In genomic region chr13:71949441-71949840, GRCh38 we compare ENCODE assay signal across 1 cellular context.
TF ChIP-seq lines count a peak whose summit lies in the region.

No MANE protein-coding gene starts in this region.

TF ChIP-seq in GM23338, 12 proteins besides CTCF, POLR2A, EP300 and RAD21 (continued from another document):
- TF ChIP-seq, protein P1, sequence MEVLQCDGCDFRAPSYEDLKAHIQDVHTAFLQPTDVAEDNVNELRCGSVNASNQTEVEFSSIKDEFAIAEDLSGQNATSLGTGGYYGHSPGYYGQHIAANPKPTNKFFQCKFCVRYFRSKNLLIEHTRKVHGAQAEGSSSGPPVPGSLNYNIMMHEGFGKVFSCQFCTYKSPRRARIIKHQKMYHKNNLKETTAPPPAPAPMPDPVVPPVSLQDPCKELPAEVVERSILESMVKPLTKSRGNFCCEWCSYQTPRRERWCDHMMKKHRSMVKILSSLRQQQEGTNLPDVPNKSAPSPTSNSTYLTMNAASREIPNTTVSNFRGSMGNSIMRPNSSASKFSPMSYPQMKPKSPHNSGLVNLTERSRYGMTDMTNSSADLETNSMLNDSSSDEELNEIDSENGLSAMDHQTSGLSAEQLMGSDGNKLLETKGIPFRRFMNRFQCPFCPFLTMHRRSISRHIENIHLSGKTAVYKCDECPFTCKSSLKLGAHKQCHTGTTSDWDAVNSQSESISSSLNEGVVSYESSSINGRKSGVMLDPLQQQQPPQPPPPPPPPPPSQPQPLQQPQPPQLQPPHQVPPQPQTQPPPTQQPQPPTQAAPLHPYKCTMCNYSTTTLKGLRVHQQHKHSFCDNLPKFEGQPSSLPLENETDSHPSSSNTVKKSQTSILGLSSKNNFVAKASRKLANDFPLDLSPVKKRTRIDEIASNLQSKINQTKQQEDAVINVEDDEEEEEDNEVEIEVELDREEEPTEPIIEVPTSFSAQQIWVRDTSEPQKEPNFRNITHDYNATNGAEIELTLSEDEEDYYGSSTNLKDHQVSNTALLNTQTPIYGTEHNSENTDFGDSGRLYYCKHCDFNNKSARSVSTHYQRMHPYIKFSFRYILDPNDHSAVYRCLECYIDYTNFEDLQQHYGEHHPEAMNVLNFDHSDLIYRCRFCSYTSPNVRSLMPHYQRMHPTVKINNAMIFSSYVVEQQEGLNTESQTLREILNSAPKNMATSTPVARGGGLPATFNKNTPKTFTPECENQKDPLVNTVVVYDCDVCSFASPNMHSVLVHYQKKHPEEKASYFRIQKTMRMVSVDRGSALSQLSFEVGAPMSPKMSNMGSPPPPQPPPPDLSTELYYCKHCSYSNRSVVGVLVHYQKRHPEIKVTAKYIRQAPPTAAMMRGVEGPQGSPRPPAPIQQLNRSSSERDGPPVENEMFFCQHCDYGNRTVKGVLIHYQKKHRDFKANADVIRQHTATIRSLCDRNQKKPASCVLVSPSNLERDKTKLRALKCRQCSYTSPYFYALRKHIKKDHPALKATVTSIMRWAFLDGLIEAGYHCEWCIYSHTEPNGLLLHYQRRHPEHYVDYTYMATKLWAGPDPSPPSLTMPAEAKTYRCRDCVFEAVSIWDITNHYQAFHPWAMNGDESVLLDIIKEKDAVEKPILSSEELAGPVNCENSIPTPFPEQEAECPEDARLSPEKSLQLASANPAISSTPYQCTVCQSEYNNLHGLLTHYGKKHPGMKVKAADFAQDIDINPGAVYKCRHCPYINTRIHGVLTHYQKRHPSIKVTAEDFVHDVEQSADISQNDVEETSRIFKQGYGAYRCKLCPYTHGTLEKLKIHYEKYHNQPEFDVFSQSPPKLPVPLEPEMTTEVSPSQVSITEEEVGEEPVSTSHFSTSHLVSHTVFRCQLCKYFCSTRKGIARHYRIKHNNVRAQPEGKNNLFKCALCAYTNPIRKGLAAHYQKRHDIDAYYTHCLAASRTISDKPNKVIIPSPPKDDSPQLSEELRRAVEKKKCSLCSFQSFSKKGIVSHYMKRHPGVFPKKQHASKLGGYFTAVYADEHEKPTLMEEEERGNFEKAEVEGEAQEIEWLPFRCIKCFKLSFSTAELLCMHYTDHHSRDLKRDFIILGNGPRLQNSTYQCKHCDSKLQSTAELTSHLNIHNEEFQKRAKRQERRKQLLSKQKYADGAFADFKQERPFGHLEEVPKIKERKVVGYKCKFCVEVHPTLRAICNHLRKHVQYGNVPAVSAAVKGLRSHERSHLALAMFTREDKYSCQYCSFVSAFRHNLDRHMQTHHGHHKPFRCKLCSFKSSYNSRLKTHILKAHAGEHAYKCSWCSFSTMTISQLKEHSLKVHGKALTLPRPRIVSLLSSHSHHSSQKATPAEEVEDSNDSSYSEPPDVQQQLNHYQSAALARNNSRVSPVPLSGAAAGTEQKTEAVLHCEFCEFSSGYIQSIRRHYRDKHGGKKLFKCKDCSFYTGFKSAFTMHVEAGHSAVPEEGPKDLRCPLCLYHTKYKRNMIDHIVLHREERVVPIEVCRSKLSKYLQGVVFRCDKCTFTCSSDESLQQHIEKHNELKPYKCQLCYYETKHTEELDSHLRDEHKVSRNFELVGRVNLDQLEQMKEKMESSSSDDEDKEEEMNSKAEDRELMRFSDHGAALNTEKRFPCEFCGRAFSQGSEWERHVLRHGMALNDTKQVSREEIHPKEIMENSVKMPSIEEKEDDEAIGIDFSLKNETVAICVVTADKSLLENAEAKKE (CRISPR knock-in tag; IDR thresholded peaks at IDR 0.05), result no peak
- TF ChIP-seq CREB1 (CRISPR knock-in tag; IDR thresholded peaks at IDR 0.05; ENCODE audit: low read depth) (no peak), EZH2phosphoT487 (IDR thresholded peaks at IDR 0.05; ENCODE audit: unreplicated experiment) (no peak), NANOG (IDR thresholded peaks at IDR 0.05; ENCODE audit: borderline replicate concordance) (no peak), POLR2AphosphoS5 (IDR thresholded peaks at IDR 0.05; ENCODE audit: low read depth) (no peak), ZNF114 (CRISPR knock-in tag; IDR thresholded peaks at IDR 0.05) (no peak), ZNF331 (CRISPR knock-in tag; IDR thresholded peaks at IDR 0.05; ENCODE audit: low read depth) (no peak)
- TF ChIP-seq, protein P2, sequence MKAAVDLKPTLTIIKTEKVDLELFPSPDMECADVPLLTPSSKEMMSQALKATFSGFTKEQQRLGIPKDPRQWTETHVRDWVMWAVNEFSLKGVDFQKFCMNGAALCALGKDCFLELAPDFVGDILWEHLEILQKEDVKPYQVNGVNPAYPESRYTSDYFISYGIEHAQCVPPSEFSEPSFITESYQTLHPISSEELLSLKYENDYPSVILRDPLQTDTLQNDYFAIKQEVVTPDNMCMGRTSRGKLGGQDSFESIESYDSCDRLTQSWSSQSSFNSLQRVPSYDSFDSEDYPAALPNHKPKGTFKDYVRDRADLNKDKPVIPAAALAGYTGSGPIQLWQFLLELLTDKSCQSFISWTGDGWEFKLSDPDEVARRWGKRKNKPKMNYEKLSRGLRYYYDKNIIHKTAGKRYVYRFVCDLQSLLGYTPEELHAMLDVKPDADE (IDR thresholded peaks at IDR 0.05), result no peak
TF ChIP-seq in GM23338: peak in this region for 0.
